ENCODE assay signal across 1 cellular context in the genomic region with DNA sequence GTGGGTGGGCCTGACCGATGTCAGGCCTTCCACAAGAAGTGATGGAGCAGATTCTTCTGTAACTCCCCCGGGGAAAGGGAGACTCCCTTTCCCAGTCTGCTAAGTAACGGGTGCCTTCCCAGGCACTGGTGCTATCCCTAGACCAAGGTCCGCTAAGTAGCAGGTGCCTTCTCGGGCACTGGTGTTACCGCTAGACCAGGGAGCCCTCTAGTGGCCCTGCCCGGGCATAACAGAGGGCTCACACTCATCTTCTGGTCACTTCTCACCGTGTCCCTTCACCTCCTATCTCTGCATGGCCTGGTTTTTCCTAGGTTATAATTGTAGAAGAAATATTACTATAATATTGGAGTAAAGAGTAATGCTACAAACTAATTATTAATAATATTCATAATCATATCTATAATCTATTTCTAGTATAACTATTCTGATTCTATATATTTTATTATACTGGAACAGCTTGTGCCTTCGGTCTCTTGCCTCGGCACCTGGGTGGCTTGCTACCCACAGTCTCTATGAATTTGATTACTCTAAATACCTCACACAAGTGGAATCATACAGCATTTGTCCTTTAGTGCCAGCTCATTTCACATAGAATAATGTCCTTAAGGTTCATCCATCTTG.
TF ChIP-seq lines count a peak whose summit lies in the region.

No MANE protein-coding gene starts in this region.

TF ChIP-seq in WTC11, 78 proteins besides CTCF, POLR2A, EP300 and RAD21 (continued from another document):
- TF ChIP-seq, protein P1, sequence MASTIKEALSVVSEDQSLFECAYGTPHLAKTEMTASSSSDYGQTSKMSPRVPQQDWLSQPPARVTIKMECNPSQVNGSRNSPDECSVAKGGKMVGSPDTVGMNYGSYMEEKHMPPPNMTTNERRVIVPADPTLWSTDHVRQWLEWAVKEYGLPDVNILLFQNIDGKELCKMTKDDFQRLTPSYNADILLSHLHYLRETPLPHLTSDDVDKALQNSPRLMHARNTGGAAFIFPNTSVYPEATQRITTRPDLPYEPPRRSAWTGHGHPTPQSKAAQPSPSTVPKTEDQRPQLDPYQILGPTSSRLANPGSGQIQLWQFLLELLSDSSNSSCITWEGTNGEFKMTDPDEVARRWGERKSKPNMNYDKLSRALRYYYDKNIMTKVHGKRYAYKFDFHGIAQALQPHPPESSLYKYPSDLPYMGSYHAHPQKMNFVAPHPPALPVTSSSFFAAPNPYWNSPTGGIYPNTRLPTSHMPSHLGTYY (CRISPR knock-in tag; IDR thresholded peaks at IDR 0.05) = no peak
- TF ChIP-seq ZNF121 (CRISPR knock-in tag; IDR thresholded peaks at IDR 0.05) = no peak
- TF ChIP-seq, protein P2, sequence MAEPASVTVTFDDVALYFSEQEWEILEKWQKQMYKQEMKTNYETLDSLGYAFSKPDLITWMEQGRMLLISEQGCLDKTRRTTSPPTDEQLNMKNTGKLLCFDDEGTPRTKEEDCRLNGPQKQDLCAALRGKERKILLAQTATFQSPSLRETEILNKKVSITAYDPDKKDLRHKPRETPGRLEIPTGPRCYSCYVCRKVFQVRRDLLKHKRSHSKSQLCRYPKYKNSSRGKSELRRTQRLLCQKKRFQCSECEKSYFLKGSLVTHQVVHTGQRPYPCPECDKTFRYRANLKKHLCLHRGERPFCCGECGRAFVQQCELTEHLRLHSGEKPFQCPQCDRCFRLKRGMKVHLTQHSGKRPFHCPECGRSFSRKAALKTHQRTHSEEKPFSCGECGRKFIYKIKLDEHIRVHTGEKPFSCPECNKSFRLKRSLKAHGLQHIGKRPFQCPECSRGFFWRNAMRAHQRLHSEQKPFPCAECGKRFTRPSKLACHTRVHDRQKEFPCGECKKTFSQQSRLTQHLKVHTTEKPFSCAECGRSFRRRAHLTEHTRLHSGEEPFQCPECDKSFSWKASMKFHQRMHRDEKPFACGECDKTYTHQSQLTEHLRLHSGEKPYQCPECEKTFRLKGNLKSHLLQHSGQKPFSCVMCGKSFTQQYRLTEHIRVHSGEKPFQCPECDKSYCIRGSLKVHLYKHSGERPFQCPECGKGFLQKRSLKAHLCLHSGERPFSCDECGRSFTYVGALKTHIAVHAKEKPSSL (CRISPR knock-in tag; conservative IDR thresholded peaks at IDR 0.05) = no peak
- TF ChIP-seq ZNF219 (CRISPR knock-in tag; IDR thresholded peaks at IDR 0.05; ENCODE audit: borderline replicate concordance) = no peak
